ENCODE assay signal across 26 cellular contexts in genomic region chr22:30031764-30032468, GRCh38. TPM values are rescaled to one million over a fixed set of nuclear protein-coding genes. Genes with fewer than 3 reads are reported as not detected.
"Had no signal": no experiment of that assay in that cellular context is flagged by ENCODE, and none has a peak within 500 bp of the region (broad histone marks: within the 10 kb centered on the region; RNA-seq: fewer than 3 reads in every experiment).

No MANE protein-coding gene starts in this region.

- H3K4me3 Mint-ChIP-seq: activated naive CD4-positive, alpha-beta T cell treated with anti-CD3 and anti-CD28 coated beads, Interleukin-2, amount 50 U/mL, for 24 hours; central memory CD8-positive, alpha-beta T cell; effector memory CD8-positive, alpha-beta T cell; naive B cell; T-cell; WTC11 had no signal

- H3K9me3 Mint-ChIP-seq: activated naive CD4-positive, alpha-beta T cell treated with anti-CD3 and anti-CD28 coated beads, Interleukin-2, amount 50 U/mL, for 24 hours; central memory CD8-positive, alpha-beta T cell; effector memory CD8-positive, alpha-beta T cell; naive B cell; T-cell; WTC11 had no signal

- H3K27me3 Mint-ChIP-seq: activated naive CD4-positive, alpha-beta T cell treated with anti-CD3 and anti-CD28 coated beads, Interleukin-2, amount 50 U/mL, for 24 hours; central memory CD8-positive, alpha-beta T cell; effector memory CD8-positive, alpha-beta T cell; naive B cell; progenitor cell of endocrine pancreas; T-cell had no signal

- H3K4me1 ChIP-seq: ascending aorta had no signal

- ATAC-seq: effector memory CD8-positive, alpha-beta T cell; esophagus mucosa; gastrocnemius medialis; left colon; lower lobe of right lung; stimulated activated naive CD8-positive, alpha-beta T cell treated with anti-CD3 and anti-CD28 coated beads, Interleukin-15, Interleukin-2, amounts not matched to agents 100 U/mL and 50 U/mL, for 24 hours; T-cell; WTC11 had no signal

- H3K4me3 ChIP-seq: adrenal gland, ascending aorta, dorsolateral prefrontal cortex, gastrocnemius medialis, lower lobe of right lung had no signal

- H3K4me1 Mint-ChIP-seq: activated naive CD4-positive, alpha-beta T cell treated with anti-CD3 and anti-CD28 coated beads, Interleukin-2, amount 50 U/mL, for 24 hours; naive B cell; T-cell; WTC11 had no signal

- H3K27ac ChIP-seq: adrenal gland, ascending aorta, brain microvascular endothelial cell, dorsolateral prefrontal cortex, lower lobe of right lung had no signal

- H3K27me3 ChIP-seq: adrenal gland, ascending aorta, brain microvascular endothelial cell, dorsolateral prefrontal cortex, gastrocnemius medialis had no signal

- H3K27ac Mint-ChIP-seq: progenitor cell of endocrine pancreas, WTC11 had no signal

- H3K36me3 Mint-ChIP-seq: activated naive CD4-positive, alpha-beta T cell treated with anti-CD3 and anti-CD28 coated beads, Interleukin-2, amount 50 U/mL, for 24 hours; WTC11 had no signal

- H3K9me3 ChIP-seq: adrenal gland, ascending aorta, gastrocnemius medialis, lower lobe of right lung had no signal

- DNase-seq: activated gamma-delta T cell treated with Interleukin-2 at 50 U/mL for 16 hours; activated T-cell treated with anti-CD3 and anti-CD28 coated beads, Interleukin-2, amount 50 U/mL, for 1 hour; adrenal gland; brain microvascular endothelial cell; dorsolateral prefrontal cortex; effector memory CD8-positive, alpha-beta T cell; gastrocnemius medialis; head of caudate nucleus; left colon; lower lobe of right lung; mesendoderm; naive B cell; stimulated activated CD4-positive, alpha-beta T cell treated with anti-CD3 and anti-CD28 coated beads, Interleukin-4, amount 100 ng/mL, for 1 hour; stimulated activated naive CD8-positive, alpha-beta T cell treated with anti-CD3 and anti-CD28 coated beads, Interleukin-15, Interleukin-2, amounts not matched to agents 100 U/mL and 50 U/mL, for 24 hours; T-cell had no signal

RNA-seq across cellular contexts. Expression of gene HORMAD2, which starts 48.3 kb away (rescaled TPM):
- total RNA-seq: adrenal gland, ascending aorta, endothelial cell of umbilical vein, esophagus mucosa, gastrocnemius medialis, left colon, lower lobe of right lung, mucosa of gallbladder, osteocyte, progenitor cell of endocrine pancreas, subcutaneous adipose tissue, T-cell, ureter, WTC11 had no signal
